ENCODE assay signal across 1 cellular context in genomic region chr4:4860803-4861591, GRCh38.
TF ChIP-seq lines count a peak whose summit lies in the region.

No MANE protein-coding gene starts in this region.

TF ChIP-seq in HEK293, 187 proteins besides CTCF, POLR2A, EP300 and RAD21 (continued from another document):
- TF ChIP-seq ZBTB20 (tag by site-specific recombination; IDR thresholded peaks at IDR 0.05) (peak; percentile 18; the same call in 1 of the 2 replicates), GLIS2 (tag by site-specific recombination; IDR thresholded peaks at IDR 0.05) (peak; percentile 76), KLF10 (tag by site-specific recombination; IDR thresholded peaks at IDR 0.05) (no peak), ZNF341 (tag by site-specific recombination; IDR thresholded peaks at IDR 0.05; ENCODE audit: low read depth) (0 out of 2 replicates have a peak, but pooled peaks have one; percentile 13)
